ENCODE assay signal across 21 cellular contexts in the genomic region with DNA sequence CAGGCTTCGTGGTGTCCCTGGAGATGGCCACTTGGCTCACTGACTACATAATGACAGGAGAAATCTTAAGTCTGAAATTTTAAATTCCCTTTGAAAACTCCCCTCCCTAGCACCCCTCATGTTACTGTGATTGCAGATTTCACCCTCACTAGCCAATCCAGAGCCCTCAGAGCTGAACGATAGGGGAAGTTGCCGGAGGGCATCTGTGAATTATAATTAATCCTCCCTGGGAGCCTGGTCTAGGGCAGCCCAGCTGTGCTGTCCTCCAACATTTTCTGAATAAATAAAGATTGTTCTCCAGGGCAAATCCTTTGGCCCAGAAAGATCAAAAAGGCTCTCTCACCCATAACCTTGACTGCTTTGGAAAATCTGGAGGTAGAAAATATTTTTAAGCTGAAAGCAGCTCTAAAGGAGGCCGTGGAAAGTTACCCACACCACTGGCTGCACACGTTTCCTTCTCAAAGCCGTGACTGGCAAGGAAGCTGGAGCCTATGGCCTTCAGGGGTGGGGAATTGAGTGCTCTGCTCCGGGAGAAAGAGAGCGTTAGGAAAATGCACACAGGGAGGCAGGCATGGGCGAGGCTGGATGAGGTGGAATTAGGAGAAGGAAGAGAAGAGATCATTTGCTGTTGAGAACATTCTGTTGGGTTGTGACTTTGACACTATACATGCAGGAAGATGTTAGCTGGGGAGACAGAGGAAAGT.
"Had no signal": no experiment of that assay in that cellular context is flagged by ENCODE, and none has a peak within 500 bp of the region (broad histone marks: within the 10 kb centered on the region; RNA-seq: fewer than 3 reads in every experiment).

No MANE protein-coding gene starts in this region.

- H3K4me1 ChIP-seq: gastroesophageal sphincter, heart left ventricle, lower lobe of right lung, prostate gland, vagina had no signal

- H3K27me3 ChIP-seq: ovary, vagina had no signal

- H3K36me3 Mint-ChIP-seq: activated naive CD4-positive, alpha-beta T cell treated with anti-CD3 and anti-CD28 coated beads, Interleukin-2, amount 10 ng/mL, durations not matched to agents 7 days and 5 days; naive thymus-derived CD4-positive, alpha-beta T cell; stimulated activated memory B cell treated with anti-CD40 and anti-IgM and Interleukin-4, amounts not matched to agents 10 μg/mL and 1 μg/mL and 100 μg/mL, for 72 hours; type B pancreatic cell had no signal

- H3K9me3 ChIP-seq: lower lobe of right lung, ovary, prostate gland, vagina had no signal

- H3K27ac ChIP-seq: epithelial cell of prostate, gastroesophageal sphincter, heart left ventricle, lower lobe of right lung, ovary, prostate gland, vagina had no signal

- H3K4me3 Mint-ChIP-seq: activated CD4-positive, alpha-beta memory T cell treated with anti-CD3 and anti-CD28 coated beads, Interleukin-2, amount 10 ng/mL, durations not matched to agents 7 days and 5 days; activated naive CD4-positive, alpha-beta T cell treated with anti-CD3 and anti-CD28 coated beads, Interleukin-2, amount 10 ng/mL, durations not matched to agents 7 days and 5 days; activated T-cell treated with anti-CD3 and anti-CD28 coated beads, Interleukin-2, amount 50 U/mL, for 72 hours; naive thymus-derived CD4-positive, alpha-beta T cell; stimulated activated memory B cell treated with anti-CD40 and anti-IgM and Interleukin-4, amounts not matched to agents 10 μg/mL and 1 μg/mL and 100 μg/mL, for 72 hours; type B pancreatic cell had no signal

- H3K36me3 ChIP-seq: gastroesophageal sphincter, heart left ventricle, lower lobe of right lung, ovary, prostate gland, vagina had no signal

- H3K4me1 Mint-ChIP-seq: activated CD4-positive, alpha-beta memory T cell treated with anti-CD3 and anti-CD28 coated beads, Interleukin-2, amount 10 ng/mL, durations not matched to agents 7 days and 5 days; activated naive CD4-positive, alpha-beta T cell treated with anti-CD3 and anti-CD28 coated beads, Interleukin-2, amount 10 ng/mL, durations not matched to agents 7 days and 5 days; stimulated activated memory B cell treated with anti-CD40 and anti-IgM and Interleukin-4, amounts not matched to agents 10 μg/mL and 1 μg/mL and 100 μg/mL, for 72 hours had no signal

- ATAC-seq: activated T-cell treated with anti-CD3 and anti-CD28 coated beads, Interleukin-2, amount 50 U/mL, for 72 hours; gastroesophageal sphincter; heart left ventricle; left lobe of liver; lower lobe of right lung; naive thymus-derived CD4-positive, alpha-beta T cell; right cardiac atrium; stimulated activated memory B cell treated with anti-CD40 and anti-IgM and Interleukin-4, amounts not matched to agents 10 μg/mL and 1 μg/mL and 100 μg/mL, for 72 hours had no signal

- H3K4me3 ChIP-seq: gastroesophageal sphincter, heart left ventricle, lower lobe of right lung, ovary, prostate gland, vagina had no signal

- DNase-seq: activated CD4-positive, alpha-beta memory T cell treated with anti-CD3 and anti-CD28 coated beads, Interleukin-2, amount 10 ng/mL, durations not matched to agents 7 days and 5 days; activated CD4-positive, alpha-beta T cell treated with anti-CD3 and anti-CD28 coated beads for 48 hours; activated effector memory CD4-positive, alpha-beta T cell treated with Interleukin-2 at 50 U/mL for 16 hours; activated naive CD4-positive, alpha-beta T cell treated with anti-CD3 and anti-CD28 coated beads, Interleukin-2, amount 10 ng/mL, durations not matched to agents 7 days and 5 days; activated T-cell treated with anti-CD3 and anti-CD28 coated beads, Interleukin-2, amount 50 U/mL, for 72 hours; cerebellar nuclear complex; cortex of kidney; heart left ventricle; lower lobe of right lung; mesendoderm; naive thymus-derived CD4-positive, alpha-beta T cell; ovary; right cardiac atrium; stimulated activated CD4-positive, alpha-beta T cell treated with anti-CD3 and anti-CD28 coated beads, Interleukin-2, amount 100 ng/mL, for 24 hours had no signal

- H3K27ac Mint-ChIP-seq: activated CD4-positive, alpha-beta memory T cell treated with anti-CD3 and anti-CD28 coated beads, Interleukin-2, amount 10 ng/mL, durations not matched to agents 7 days and 5 days; activated naive CD4-positive, alpha-beta T cell treated with anti-CD3 and anti-CD28 coated beads, Interleukin-2, amount 10 ng/mL, durations not matched to agents 7 days and 5 days; activated T-cell treated with anti-CD3 and anti-CD28 coated beads, Interleukin-2, amount 50 U/mL, for 72 hours; naive thymus-derived CD4-positive, alpha-beta T cell; stimulated activated memory B cell treated with anti-CD40 and anti-IgM and Interleukin-4, amounts not matched to agents 10 μg/mL and 1 μg/mL and 100 μg/mL, for 72 hours; type B pancreatic cell had no signal

- H3K9me3 Mint-ChIP-seq: activated CD4-positive, alpha-beta memory T cell treated with anti-CD3 and anti-CD28 coated beads, Interleukin-2, amount 10 ng/mL, durations not matched to agents 7 days and 5 days; activated naive CD4-positive, alpha-beta T cell treated with anti-CD3 and anti-CD28 coated beads, Interleukin-2, amount 10 ng/mL, durations not matched to agents 7 days and 5 days; activated T-cell treated with anti-CD3 and anti-CD28 coated beads, Interleukin-2, amount 50 U/mL, for 72 hours; type B pancreatic cell had no signal
